13 cellular contexts compared by ENCODE assay signal in the genomic region with DNA sequence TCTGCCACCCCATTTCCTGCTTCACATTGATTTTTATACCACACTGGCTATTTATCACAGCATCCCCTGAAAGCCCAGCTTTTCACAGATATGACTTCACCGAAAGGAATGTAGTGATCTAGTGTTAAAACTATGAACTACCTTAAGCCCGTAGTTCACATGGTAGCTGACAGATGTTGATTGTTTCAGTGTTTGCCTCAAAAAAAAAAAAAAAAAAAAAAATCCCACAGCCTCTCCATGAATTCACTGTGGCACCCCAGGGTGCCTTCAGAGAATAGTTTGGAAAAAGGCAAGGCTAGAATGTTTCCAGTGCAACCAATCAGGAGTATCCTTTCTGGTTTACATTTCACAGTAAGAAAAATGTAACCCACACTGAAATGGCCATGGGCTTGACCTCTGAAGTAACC. TPM values are rescaled to one million over a fixed set of nuclear protein-coding genes. Genes with fewer than 3 reads are reported as not detected.
DNase-seq lines count a peak whose midpoint lies in the region; ATAC-seq lines count a peak whose summit lies in the region.
"Had no signal": no experiment of that assay in that cellular context is flagged by ENCODE, and none has a peak within 500 bp of the region (broad histone marks: within the 10 kb centered on the region; RNA-seq: fewer than 3 reads in every experiment).

No MANE protein-coding gene starts in this region.

- no peaks in the 10 kb centered on the region for H3K27me3 ChIP-seq in adipocyte (replicated peaks; ENCODE audit: control insufficient read depth, insufficient read depth, low read length)

- no peak overlapping the region for H3K4me3 ChIP-seq in adipocyte (ENCODE audit: low read length)
- H3K4me3 ChIP-seq: GM12878, left ventricle myocardium inferior, skin epidermis had no signal

- H3K9ac ChIP-seq in adipocyte (ENCODE audit: low read length), result no peak overlapping the region

- no peaks in the 10 kb centered on the region for H3K9me3 ChIP-seq in adipocyte (ENCODE audit: control insufficient read depth, low read length)
- H3K9me3 ChIP-seq: left ventricle myocardium inferior had no signal

- ATAC-seq in GM21786 (IDR thresholded peaks at IDR 0.05; ENCODE audit: unreplicated experiment) (no peak), GM21360 (IDR thresholded peaks at IDR 0.05; ENCODE audit: unreplicated experiment) (no peak)
- ATAC-seq: GM12878; stimulated activated effector memory CD8-positive, alpha-beta T cell treated with anti-CD3 and anti-CD28 coated beads, Interleukin-12 subunit alpha, Interleukin-12 subunit beta, amount 100 ng/mL, for 72 hours had no signal

- H3K36me3 ChIP-seq in adipocyte (ENCODE audit: control insufficient read depth, insufficient read depth, low read length, severe bottlenecking), result peaks cover 2% of the 10 kb centered on the region
- H3K36me3 ChIP-seq: left ventricle myocardium inferior had no signal

- DNase-seq in A172 (ENCODE audit: low spot score), result peak; percentile 97
- peak; percentile 68 for DNase-seq in HPDE6-E6E7 (ENCODE audit: extremely low spot score)
- peak; percentile 42 for DNase-seq in adipocyte (ENCODE audit: low read depth)
- peak; percentile 50 for DNase-seq in hepatic stellate cell (ENCODE audit: low spot score)
- DNase-seq in T1000 (lab: John Stamatoyannopoulos, UW), result no peak
- no peak for DNase-seq in HuH-7.5 (ENCODE audit: low spot score)
- DNase-seq: left ventricle myocardium inferior, NCI-H446 had no signal

- peaks cover 34% of the 10 kb centered on the region for H3K4me1 ChIP-seq in adipocyte (ENCODE audit: control insufficient read depth, insufficient read depth, low read length)
- H3K4me1 ChIP-seq: left ventricle myocardium inferior had no signal

RNA-seq across cellular contexts. Expression of gene GLIS3, which starts 37.1 kb away (rescaled TPM):
- 8.7 and 12.7 TPM in 2 replicates for total RNA-seq in A172 (2014; rRNA removed; shearing (Covaris generic))

Comparison
In these comparisons a context has a peak if more than half of its experiments do, and no peak if none do; other contexts are left out.
1. DNase-seq: peak in A172 (single experiment), HPDE6-E6E7 (single experiment), adipocyte (single experiment) and hepatic stellate cell (single experiment); none in T1000 (single experiment) and HuH-7.5 (single experiment).